22 cellular contexts compared by ENCODE assay signal in genomic region chr16:31063495-31063842, GRCh38. TPM values are rescaled to one million over a fixed set of nuclear protein-coding genes. Genes with fewer than 3 reads are reported as not detected.
A peak's percentile ranks its signal among the peaks of the same experiment; 100 is the strongest.
DNase-seq lines count a peak whose midpoint lies in the region; ATAC-seq and TF ChIP-seq lines count a peak whose summit lies in the region.
"Had no signal": no experiment of that assay in that cellular context is flagged by ENCODE, and none has a peak within 500 bp of the region (broad histone marks: within the 10 kb centered on the region; RNA-seq: fewer than 3 reads in every experiment).

No MANE protein-coding gene starts in this region.

- H3K27ac ChIP-seq in lower lobe of right lung (no peak overlapping the region), spleen (peak overlapping the region in 5 of 8 donors; percentile 28 to 68 (median 63)), esophagus squamous epithelium (peak overlapping the region in 1 of 4 donors; percentile 65)
- H3K27ac ChIP-seq: right lobe of liver had no signal

- H3K36me3 Mint-ChIP-seq in activated naive CD8-positive, alpha-beta T cell, result peaks cover 4% of the 10 kb centered on the region
- peaks cover 16% of the 10 kb centered on the region for H3K36me3 Mint-ChIP-seq in activated naive CD8-positive, alpha-beta T cell treated with anti-CD3 and anti-CD28 coated beads for 36 hours
- peaks cover 17% of the 10 kb centered on the region for H3K36me3 Mint-ChIP-seq in T-cell

- intact Hi-C loops in lower lobe of right lung (cut with DNase I) (no loop called here), spleen (cut with DNase I; ENCODE audit: low total_unique reads) (no loop called here), esophagus squamous epithelium (cut with DNase I) (no loop called here)

- H3K4me1 ChIP-seq in lower lobe of right lung (peaks cover 13% of the 10 kb centered on the region), spleen (peaks cover 0 to 61% (median 23%) of the 10 kb centered on the region in 6 donors), esophagus squamous epithelium (peaks cover 4 to 24% (median 13%) of the 10 kb centered on the region in 3 donors)
- H3K4me1 ChIP-seq: right lobe of liver had no signal

- CTCF ChIA-PET in T-cell (lab: Charles Lee), result interaction anchor here in 1 of 2 donors (0.6 kb wide), 1 partner anchor 13 kb away, joined by 3 read pairs; no protein-coding TSS in a partner anchor

- H3K27me3 Mint-ChIP-seq in activated naive CD8-positive, alpha-beta T cell, result no peaks in the 10 kb centered on the region
- H3K27me3 Mint-ChIP-seq in activated naive CD8-positive, alpha-beta T cell treated with anti-CD3 and anti-CD28 coated beads for 36 hours, result no peaks in the 10 kb centered on the region
- H3K27me3 Mint-ChIP-seq in T-cell, result no peaks in the 10 kb centered on the region

- ATAC-seq in T-cell (replicated peaks in 1 of 4), result no peak
- ATAC-seq in lower lobe of right lung, result peak in 1 of 2 donors; percentile 6
- ATAC-seq: K562 had no signal

- TF ChIP-seq POLR2A in spleen (IDR thresholded peaks at IDR 0.05) (no peak), esophagus squamous epithelium (IDR thresholded peaks at IDR 0.05) (no peak)

- no peak for DNase-seq in activated naive CD8-positive, alpha-beta T cell treated with anti-CD3 and anti-CD28 coated beads for 36 hours
- no peak for DNase-seq in T-cell
- no peak for DNase-seq in lower lobe of right lung
- no peak for DNase-seq in spleen
- DNase-seq in iPS-NIHi7 (ENCODE audit: extremely low spot score), result no peak
- no peak for DNase-seq in NCI-H446 (lab: John Stamatoyannopoulos, UW)
- no peak for DNase-seq in esophagus squamous epithelium (lab: John Stamatoyannopoulos, UW)
- DNase-seq: activated T-cell treated with anti-CD3 and anti-CD28 coated beads, Interleukin-2, amount 50 U/mL, for 4 hours; amniotic stem cell; central memory CD4-positive, alpha-beta T cell; COR-L47; effector memory CD4-positive, alpha-beta T cell; hippocampal formation; kidney glomerular epithelial cell; NCI-H2081; NCI-H524 treated with DMSO at 0.1 percent for 48 hours; right lobe of liver; stimulated activated CD4-positive, alpha-beta T cell treated with anti-CD3 and anti-CD28 coated beads, Interleukin-2, amount 100 ng/mL, for 48 hours; substantia nigra had no signal

- no peaks in the 10 kb centered on the region for H3K9me3 ChIP-seq in lower lobe of right lung
- no peaks in the 10 kb centered on the region for H3K9me3 ChIP-seq in spleen
- no peaks in the 10 kb centered on the region for H3K9me3 ChIP-seq in esophagus squamous epithelium
- H3K9me3 ChIP-seq: right lobe of liver had no signal

- no peak overlapping the region for H3K27ac Mint-ChIP-seq in activated naive CD8-positive, alpha-beta T cell
- H3K27ac Mint-ChIP-seq in activated naive CD8-positive, alpha-beta T cell treated with anti-CD3 and anti-CD28 coated beads for 36 hours, result no peak overlapping the region
- peak overlapping the region in 1 of 2 donors; percentile 86 for H3K27ac Mint-ChIP-seq in T-cell
- H3K27ac Mint-ChIP-seq: mesothelial cell of epicardium had no signal

- no peaks in the 10 kb centered on the region for H3K27me3 ChIP-seq in lower lobe of right lung (ENCODE audit: low read depth)
- H3K27me3 ChIP-seq in spleen (replicated peaks in 1 of 7), result no peaks in the 10 kb centered on the region
- no peaks in the 10 kb centered on the region for H3K27me3 ChIP-seq in esophagus squamous epithelium
- H3K27me3 ChIP-seq: right lobe of liver had no signal

- peak overlapping the region; percentile 14 for H3K4me3 ChIP-seq in lower lobe of right lung
- H3K4me3 ChIP-seq in spleen, result peak overlapping the region in 1 of 8 donors; percentile 50
- H3K4me3 ChIP-seq in esophagus squamous epithelium, result no peak overlapping the region
- H3K4me3 ChIP-seq: K562, right lobe of liver had no signal

- POLR2A ChIA-PET in T-cell (lab: Charles Lee), result no interaction called here

- 94 to 97% (median 96%) methylated on average over 9 of the region's 9 CpGs for WGBS in spleen, 5 donors
- 78 to 100% methylated on average over 2 to 3 of the region's 9 CpGs for WGBS in esophagus squamous epithelium, 2 donors

- TF ChIP-seq CTCF in lower lobe of right lung (IDR thresholded peaks at IDR 0.05) (no peak), spleen (IDR thresholded peaks at IDR 0.05 in 8 of 11, conservative IDR thresholded peaks at IDR 0.05 in 3 of 11) (no peak), esophagus squamous epithelium (IDR thresholded peaks at IDR 0.05) (no peak)

- H3K4me1 Mint-ChIP-seq in activated naive CD8-positive, alpha-beta T cell (ENCODE audit: low read depth), result peaks cover 39% of the 10 kb centered on the region
- peaks cover 28% of the 10 kb centered on the region for H3K4me1 Mint-ChIP-seq in activated naive CD8-positive, alpha-beta T cell treated with anti-CD3 and anti-CD28 coated beads for 36 hours
- peaks cover 41 to 59% (median 44%) of the 10 kb centered on the region in 3 donors for H3K4me1 Mint-ChIP-seq in T-cell

- H3K9me3 Mint-ChIP-seq in activated naive CD8-positive, alpha-beta T cell (ENCODE audit: low read depth), result no peaks in the 10 kb centered on the region
- no peaks in the 10 kb centered on the region for H3K9me3 Mint-ChIP-seq in activated naive CD8-positive, alpha-beta T cell treated with anti-CD3 and anti-CD28 coated beads for 36 hours
- no peaks in the 10 kb centered on the region for H3K9me3 Mint-ChIP-seq in T-cell
- H3K9me3 Mint-ChIP-seq: activated T-cell treated with anti-CD3 and anti-CD28 coated beads, Interleukin-2, amount 50 U/mL, for 4 hours; mesothelial cell of epicardium had no signal

- H3K36me3 ChIP-seq in lower lobe of right lung (peaks cover 33% of the 10 kb centered on the region), spleen (peaks cover 0 to 55% (median 27%) of the 10 kb centered on the region in 6 donors), esophagus squamous epithelium (peaks cover 20 to 51% (median 24%) of the 10 kb centered on the region in 3 donors)
- H3K36me3 ChIP-seq: right lobe of liver had no signal

- H3K4me3 Mint-ChIP-seq in activated naive CD8-positive, alpha-beta T cell, result peak overlapping the region; percentile 27
- H3K4me3 Mint-ChIP-seq in activated naive CD8-positive, alpha-beta T cell treated with anti-CD3 and anti-CD28 coated beads for 36 hours, result no peak overlapping the region
- peak overlapping the region in 2 of 3 donors; percentile 66 to 82 for H3K4me3 Mint-ChIP-seq in T-cell
- H3K4me3 Mint-ChIP-seq: mesothelial cell of epicardium had no signal

RNA-seq across cellular contexts. Expression of gene ZNF668, which starts 10.6 kb away (rescaled TPM):
- 10 to 100 TPM; 17.3 to 18.5 TPM for total RNA-seq in activated naive CD8-positive, alpha-beta T cell treated with anti-CD3 and anti-CD28 coated beads for 36 hours
- total RNA-seq in T-cell (10 to 100 TPM; 12.3 to 14.4 (median 14.3) TPM), lower lobe of right lung (8.2 TPM), spleen (10 to 100 TPM in 3 of 7 donors, 1 to 10 TPM in 4; 8.9 to 12.5 (median 9.2) TPM), esophagus squamous epithelium (10 to 100 TPM in 2 of 4 donors, 1 to 10 TPM in 2; 8.6 to 14.9 (median 10.7) TPM)
- polyA plus RNA-seq in spleen, result 1 to 10 TPM; 6.2 to 9.8 (median 6.4) TPM

RNA-seq across cellular contexts. Expression of gene ZNF646, which starts 10.8 kb away (rescaled TPM):
- 10 to 100 TPM; 20.0 to 21.8 TPM for total RNA-seq in activated naive CD8-positive, alpha-beta T cell treated with anti-CD3 and anti-CD28 coated beads for 36 hours
- total RNA-seq in T-cell, result 10 to 100 TPM; 21.1 to 47.7 (median 44.1) TPM
- 23.1 TPM for total RNA-seq in lower lobe of right lung
- total RNA-seq in spleen, result 10 to 100 TPM; 20.2 to 28.4 (median 25.6) TPM
- 10 to 100 TPM in 1 of 3 donors, 1 to 10 TPM in 2; 3.2 to 11.8 (median 3.3) TPM for polyA plus RNA-seq in spleen
- 10 to 100 TPM in 2 of 4 donors, 1 to 10 TPM in 2; 6.5 to 13.4 (median 10.0) TPM for total RNA-seq in esophagus squamous epithelium

RNA-seq across cellular contexts. Expression of gene PRSS53, which starts 25.3 kb away (rescaled TPM):
- 1 to 10 TPM; 3.0 to 3.1 TPM for total RNA-seq in activated naive CD8-positive, alpha-beta T cell treated with anti-CD3 and anti-CD28 coated beads for 36 hours
- total RNA-seq in T-cell, result 10 to 100 TPM in 3 of 5 donors, 1 to 10 TPM in 2; 4.5 to 15.3 (median 13.1) TPM
- total RNA-seq in lower lobe of right lung, result 2.4 TPM
- 1 to 10 TPM; 2.3 to 6.0 (median 2.8) TPM for total RNA-seq in spleen
- polyA plus RNA-seq in spleen, result 1 to 10 TPM; 1.6 to 2.6 (median 1.9) TPM
- 1 to 10 TPM in 3 of 4 donors, under 1 TPM in 1; 0.41 to 1.3 (median 1.1) TPM for total RNA-seq in esophagus squamous epithelium

RNA-seq across cellular contexts. Expression of gene STX4, which starts 30.1 kb away (rescaled TPM):
- 10 to 100 TPM; 32.4 to 33.0 TPM for total RNA-seq in activated naive CD8-positive, alpha-beta T cell treated with anti-CD3 and anti-CD28 coated beads for 36 hours
- 100 to 1,000 TPM in 2 of 5 donors, 10 to 100 TPM in 3; 73.9 to 110 (median 94.6) TPM for total RNA-seq in T-cell
- total RNA-seq in lower lobe of right lung, result 86.1 TPM
- total RNA-seq in spleen, result 100 to 1,000 TPM in 2 of 7 donors, 10 to 100 TPM in 5; 54.0 to 118 (median 75.7) TPM
- polyA plus RNA-seq in spleen, result 100 to 1,000 TPM in 2 of 3 donors, 10 to 100 TPM in 1; 55.3 to 135 (median 131) TPM
- 10 to 100 TPM; 19.0 to 35.9 (median 25.1) TPM for total RNA-seq in esophagus squamous epithelium

RNA-seq across cellular contexts. Expression of gene VKORC1, which starts 31.1 kb away (rescaled TPM):
- 10 to 100 TPM; 57.9 to 61.3 TPM for total RNA-seq in activated naive CD8-positive, alpha-beta T cell treated with anti-CD3 and anti-CD28 coated beads for 36 hours
- total RNA-seq in T-cell, result 10 to 100 TPM; 31.8 to 66.4 (median 56.9) TPM
- 65.6 TPM for total RNA-seq in lower lobe of right lung
- 10 to 100 TPM; 33.4 to 74.2 (median 48.2) TPM for total RNA-seq in spleen
- polyA plus RNA-seq in spleen, result 10 to 100 TPM; 23.5 to 56.6 (median 55.1) TPM
- 10 to 100 TPM; 27.6 to 56.6 (median 44.0) TPM for total RNA-seq in esophagus squamous epithelium
